1 cellular context compared by ENCODE assay signal in the genomic region with DNA sequence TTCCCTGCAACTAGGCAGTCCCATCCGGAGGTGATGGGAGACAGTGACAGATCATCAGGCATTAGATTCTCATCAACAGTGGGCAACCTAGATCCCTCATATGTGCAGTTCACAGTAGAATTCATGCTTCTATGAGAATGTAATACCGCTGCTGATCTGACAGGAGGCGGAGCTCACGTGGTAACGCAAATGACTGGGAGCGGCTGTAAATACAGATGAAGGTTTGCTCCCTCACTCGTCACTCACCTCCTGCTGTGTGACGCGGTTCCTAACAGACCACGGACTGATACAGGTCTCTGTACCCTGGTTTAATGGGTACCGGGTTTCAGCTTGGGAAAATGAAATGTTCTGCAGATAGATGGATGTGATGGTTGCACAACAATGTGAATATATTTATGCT.
A peak's percentile ranks its signal among the peaks of the same experiment; 100 is the strongest.
TF ChIP-seq lines count a peak whose summit lies in the region.

No MANE protein-coding gene starts in this region.

TF ChIP-seq in K562, 482 proteins besides CTCF, POLR2A, EP300 and RAD21:
- TF ChIP-seq ARID2 (IDR thresholded peaks at IDR 0.05) = no peak
- TF ChIP-seq RBM17 (IDR thresholded peaks at IDR 0.05; ENCODE audit: borderline replicate concordance, low read depth, low read length) = no peak
- no peak for TF ChIP-seq NELFE (IDR thresholded peaks at IDR 0.05; ENCODE audit: insufficient read depth, insufficient read length)
- TF ChIP-seq TGIF2 (CRISPR knock-in tag; IDR thresholded peaks at IDR 0.05) = no peak
- TF ChIP-seq, protein P1, sequence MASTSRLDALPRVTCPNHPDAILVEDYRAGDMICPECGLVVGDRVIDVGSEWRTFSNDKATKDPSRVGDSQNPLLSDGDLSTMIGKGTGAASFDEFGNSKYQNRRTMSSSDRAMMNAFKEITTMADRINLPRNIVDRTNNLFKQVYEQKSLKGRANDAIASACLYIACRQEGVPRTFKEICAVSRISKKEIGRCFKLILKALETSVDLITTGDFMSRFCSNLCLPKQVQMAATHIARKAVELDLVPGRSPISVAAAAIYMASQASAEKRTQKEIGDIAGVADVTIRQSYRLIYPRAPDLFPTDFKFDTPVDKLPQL (IDR thresholded peaks at IDR 0.05; ENCODE audit: extremely low read depth, insufficient read length) = no peak
- TF ChIP-seq MEIS2 (IDR thresholded peaks at IDR 0.05; ENCODE audit: partially characterized antibody) = peak; percentile 21
- TF ChIP-seq, protein P2, sequence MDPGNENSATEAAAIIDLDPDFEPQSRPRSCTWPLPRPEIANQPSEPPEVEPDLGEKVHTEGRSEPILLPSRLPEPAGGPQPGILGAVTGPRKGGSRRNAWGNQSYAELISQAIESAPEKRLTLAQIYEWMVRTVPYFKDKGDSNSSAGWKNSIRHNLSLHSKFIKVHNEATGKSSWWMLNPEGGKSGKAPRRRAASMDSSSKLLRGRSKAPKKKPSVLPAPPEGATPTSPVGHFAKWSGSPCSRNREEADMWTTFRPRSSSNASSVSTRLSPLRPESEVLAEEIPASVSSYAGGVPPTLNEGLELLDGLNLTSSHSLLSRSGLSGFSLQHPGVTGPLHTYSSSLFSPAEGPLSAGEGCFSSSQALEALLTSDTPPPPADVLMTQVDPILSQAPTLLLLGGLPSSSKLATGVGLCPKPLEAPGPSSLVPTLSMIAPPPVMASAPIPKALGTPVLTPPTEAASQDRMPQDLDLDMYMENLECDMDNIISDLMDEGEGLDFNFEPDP (CRISPR knock-in tag; IDR thresholded peaks at IDR 0.05) = no peak
- no peak for TF ChIP-seq ZNF274 (IDR thresholded peaks at IDR 0.05; ENCODE audit: borderline replicate concordance, low read depth, low read length)
- 0 out of 2 replicates have a peak, but pooled peaks have one; percentile 11 for TF ChIP-seq CEBPB (tag; IDR thresholded peaks at IDR 0.05)
